Comparison of ENCODE assay signal across 1 cellular context in genomic region chr2:112709703-112710102, GRCh38.
TF ChIP-seq lines count a peak whose summit lies in the region.

No MANE protein-coding gene starts in this region.

TF ChIP-seq in H1, 55 proteins besides CTCF, POLR2A, EP300 and RAD21:
- TF ChIP-seq USF2 (IDR thresholded peaks at IDR 0.05; ENCODE audit: low read length) = no peak
- no peak for TF ChIP-seq TAF1 (IDR thresholded peaks at IDR 0.05; ENCODE audit: low read depth, low read length)
- TF ChIP-seq RXRA (IDR thresholded peaks at IDR 0.05; ENCODE audit: insufficient read depth, low read depth, low read length) = no peak
- no peak for TF ChIP-seq HDAC2 (IDR thresholded peaks at IDR 0.05; ENCODE audit: borderline replicate concordance in 1 of 2, low read depth in 2 of 2, low read length in 2 of 2)
